In genomic region chr16:58686985-58687706, GRCh38 we compare ENCODE assay signal across 8 cellular contexts. TPM values are rescaled to one million over a fixed set of nuclear protein-coding genes. Genes with fewer than 3 reads are reported as not detected.
DNase-seq lines count a peak whose midpoint lies in the region; ATAC-seq, FAIRE-seq and TF ChIP-seq lines count a peak whose summit lies in the region.
"Not testable (repeated sequence)": the region's sequence is repeated elsewhere in the genome, so short reads cannot be mapped to it uniquely, and the experiment has no call there.

No MANE protein-coding gene starts in this region.

- in situ Hi-C loops in astrocyte of the spinal cord (cut with HindIII; ENCODE audit: low sequenced_read_pairs): not testable (repeated sequence)

- not testable (repeated sequence) for H3K4me2 ChIP-seq in osteoblast (ENCODE audit: insufficient read depth, low read length)

- intact Hi-C loops in kidney (cut with DNase I): not testable (repeated sequence)

- H3K36me3 ChIP-seq in RWPE2 (ENCODE audit: low read depth); kidney (ENCODE audit: control insufficient read depth in 1 of 2, insufficient read depth in 2 of 2, low read length in 2 of 2); osteoblast (ENCODE audit: insufficient read depth, low read length): not testable (repeated sequence)

- not testable (repeated sequence) for TF ChIP-seq CTCF in AG04450 (IDR thresholded peaks at IDR 0.05; ENCODE audit: low read depth, low read length); RWPE2 (IDR thresholded peaks at IDR 0.05; ENCODE audit: poor library complexity, severe bottlenecking); astrocyte of the spinal cord (IDR thresholded peaks at IDR 0.05; ENCODE audit: low read depth, low read length); kidney (IDR thresholded peaks at IDR 0.05; ENCODE audit: borderline replicate concordance, extremely low read depth, insufficient read depth); osteoblast (IDR thresholded peaks at IDR 0.05; ENCODE audit: extremely low read depth, low read depth, low read length)

- POLR2A ChIA-PET in AG04450 (lab: Yijun Ruan, JAX): interaction anchor here (0.7 kb wide), 1 partner anchor 134 kb away, joined by 4 read pairs; no protein-coding TSS in a partner anchor

- not testable (repeated sequence) for H3K27me3 ChIP-seq in AG04450 (ENCODE audit: control insufficient read depth, insufficient read depth, low read length); RWPE2 (ENCODE audit: insufficient read depth, poor library complexity, severe bottlenecking); osteoblast (ENCODE audit: insufficient read depth, low read length)

- DNase-seq in AG04450 (ENCODE audit: low read depth, low spot score) (peak; percentile 34), GM04504 (ENCODE audit: low read depth) (peak; percentile 27), M059J (ENCODE audit: low read depth) (peak; percentile 18), astrocyte of the spinal cord (ENCODE audit: low read depth, low spot score) (peak; percentile 14), kidney (peak; percentile 2)
- DNase-seq in RWPE2 (ENCODE audit: low spot score); epithelial cell of prostate (ENCODE audit: low read depth, low spot score); osteoblast (ENCODE audit: insufficient read length, low spot score, missing footprints): not testable (repeated sequence)

- H3K4me1 ChIP-seq in RWPE2 (ENCODE audit: insufficient read depth, poor library complexity, severe bottlenecking): not testable (repeated sequence)
- H3K4me1 ChIP-seq in kidney (ENCODE audit: control insufficient read depth in 1 of 2, insufficient read depth in 1 of 2, low read depth in 1 of 2, low read length in 2 of 2): peaks cover 4 to 13% of the 10 kb centered on the region in 2 donors
- peaks cover 22% of the 10 kb centered on the region for H3K4me1 ChIP-seq in osteoblast (ENCODE audit: insufficient read depth, low read length)

- ATAC-seq in RWPE2 (ENCODE audit: low read depth): peak; percentile 36; the same call in 2 of the 3 replicates

- not testable (repeated sequence) for FAIRE-seq in kidney (lab: Jason Lieb, UNC)

- H2AFZ ChIP-seq in osteoblast (ENCODE audit: low read length): not testable (repeated sequence)

- peaks cover 22% of the 10 kb centered on the region for H3K79me2 ChIP-seq in osteoblast (ENCODE audit: insufficient read depth, low read length)

- CTCF ChIA-PET in AG04450 (lab: Charles Lee): interaction anchor here (0.6 to 1.5 kb wide), 3 partner anchors 8 to 660 kb away, joined by 3 to 5 read pairs (median 3); no protein-coding TSS in a partner anchor

- not testable (repeated sequence) for H3K27ac ChIP-seq in AG04450 (ENCODE audit: low read depth, low read length); RWPE2 (ENCODE audit: poor library complexity, severe bottlenecking); kidney (ENCODE audit: low read depth in 2 of 2, low read length in 2 of 2)
- H3K27ac ChIP-seq in epithelial cell of prostate (peak overlapping the region; percentile 38), osteoblast (ENCODE audit: low read depth, low read length) (peak overlapping the region; percentile 65)

- H3K4me3 ChIP-seq in AG04450 (ENCODE audit: low read depth, low read length); RWPE2 (ENCODE audit: severe bottlenecking); astrocyte of the spinal cord (ENCODE audit: low read depth, low read length); kidney (ENCODE audit: low read length in 2 of 2); osteoblast (ENCODE audit: insufficient read depth, low read length): not testable (repeated sequence)

- H3K9ac ChIP-seq in kidney (ENCODE audit: low read length in 2 of 2): not testable (repeated sequence)

- not testable (repeated sequence) for H3K9me3 ChIP-seq in AG04450 (ENCODE audit: control insufficient read depth, insufficient read depth, low read length); RWPE2 (ENCODE audit: severe bottlenecking); kidney (ENCODE audit: control insufficient read depth in 1 of 2, low read length in 2 of 2); osteoblast (ENCODE audit: low read depth, low read length)

- H4K20me1 ChIP-seq in osteoblast (ENCODE audit: insufficient read depth, low read length): not testable (repeated sequence)

RNA-seq across cellular contexts. Expression of gene SLC38A7, which starts 2.6 kb away (rescaled TPM):
- 11.7 and 15.0 TPM in 2 replicates for polyA plus RNA-seq in AG04450 (2011; rRNA removed)
- polyA minus RNA-seq in AG04450 (2011; rRNA and poly(A)+ RNA removed): 34.1 and 46.9 TPM in 2 replicates
- 12.9 and 14.8 TPM in 2 replicates for total RNA-seq in M059J (2014; rRNA removed; shearing (Covaris generic))
- total RNA-seq in kidney: 22.7 TPM
- polyA plus RNA-seq in kidney (ENCODE audit: insufficient read depth, low read depth, low replicate concordance): 8.2 TPM
- total RNA-seq in osteoblast: 65.1 and 68.4 TPM in 2 replicates

RNA-seq across cellular contexts. Expression of gene GOT2, which starts 47.0 kb away (rescaled TPM):
- 98.2 and 99.8 TPM in 2 replicates for polyA plus RNA-seq in AG04450 (2011; rRNA removed)
- 88.8 and 89.2 TPM in 2 replicates for polyA minus RNA-seq in AG04450 (2011; rRNA and poly(A)+ RNA removed)
- 111 and 136 TPM in 2 replicates for total RNA-seq in M059J (2014; rRNA removed; shearing (Covaris generic))
- 81.4 TPM for total RNA-seq in kidney
- polyA plus RNA-seq in kidney (ENCODE audit: insufficient read depth, low read depth, low replicate concordance): 160 TPM
- 19.2 and 21.4 TPM in 2 replicates for total RNA-seq in osteoblast

RNA-seq across cellular contexts. Expression of gene CNOT1, which starts 57.5 kb away (rescaled TPM):
- polyA plus RNA-seq in AG04450 (2011; rRNA removed) (151 and 195 TPM in 2 replicates), kidney (ENCODE audit: insufficient read depth, low read depth, low replicate concordance) (54.8 TPM)
- polyA minus RNA-seq in AG04450 (2011; rRNA and poly(A)+ RNA removed): 672 and 771 TPM in 2 replicates
- total RNA-seq in M059J (2014; rRNA removed; shearing (Covaris generic)): 68.8 and 122 TPM in 2 replicates
- total RNA-seq in kidney (147 TPM), osteoblast (114 and 122 TPM in 2 replicates)
